Comparison of ENCODE assay signal across 1 cellular context in genomic region chr7:41693150-41693997, GRCh38.
TF ChIP-seq lines count a peak whose summit lies in the region.

No MANE protein-coding gene starts in this region.

TF ChIP-seq in H1, 55 proteins besides CTCF, POLR2A, EP300 and RAD21 (continued from another document):
- TF ChIP-seq, protein P1, sequence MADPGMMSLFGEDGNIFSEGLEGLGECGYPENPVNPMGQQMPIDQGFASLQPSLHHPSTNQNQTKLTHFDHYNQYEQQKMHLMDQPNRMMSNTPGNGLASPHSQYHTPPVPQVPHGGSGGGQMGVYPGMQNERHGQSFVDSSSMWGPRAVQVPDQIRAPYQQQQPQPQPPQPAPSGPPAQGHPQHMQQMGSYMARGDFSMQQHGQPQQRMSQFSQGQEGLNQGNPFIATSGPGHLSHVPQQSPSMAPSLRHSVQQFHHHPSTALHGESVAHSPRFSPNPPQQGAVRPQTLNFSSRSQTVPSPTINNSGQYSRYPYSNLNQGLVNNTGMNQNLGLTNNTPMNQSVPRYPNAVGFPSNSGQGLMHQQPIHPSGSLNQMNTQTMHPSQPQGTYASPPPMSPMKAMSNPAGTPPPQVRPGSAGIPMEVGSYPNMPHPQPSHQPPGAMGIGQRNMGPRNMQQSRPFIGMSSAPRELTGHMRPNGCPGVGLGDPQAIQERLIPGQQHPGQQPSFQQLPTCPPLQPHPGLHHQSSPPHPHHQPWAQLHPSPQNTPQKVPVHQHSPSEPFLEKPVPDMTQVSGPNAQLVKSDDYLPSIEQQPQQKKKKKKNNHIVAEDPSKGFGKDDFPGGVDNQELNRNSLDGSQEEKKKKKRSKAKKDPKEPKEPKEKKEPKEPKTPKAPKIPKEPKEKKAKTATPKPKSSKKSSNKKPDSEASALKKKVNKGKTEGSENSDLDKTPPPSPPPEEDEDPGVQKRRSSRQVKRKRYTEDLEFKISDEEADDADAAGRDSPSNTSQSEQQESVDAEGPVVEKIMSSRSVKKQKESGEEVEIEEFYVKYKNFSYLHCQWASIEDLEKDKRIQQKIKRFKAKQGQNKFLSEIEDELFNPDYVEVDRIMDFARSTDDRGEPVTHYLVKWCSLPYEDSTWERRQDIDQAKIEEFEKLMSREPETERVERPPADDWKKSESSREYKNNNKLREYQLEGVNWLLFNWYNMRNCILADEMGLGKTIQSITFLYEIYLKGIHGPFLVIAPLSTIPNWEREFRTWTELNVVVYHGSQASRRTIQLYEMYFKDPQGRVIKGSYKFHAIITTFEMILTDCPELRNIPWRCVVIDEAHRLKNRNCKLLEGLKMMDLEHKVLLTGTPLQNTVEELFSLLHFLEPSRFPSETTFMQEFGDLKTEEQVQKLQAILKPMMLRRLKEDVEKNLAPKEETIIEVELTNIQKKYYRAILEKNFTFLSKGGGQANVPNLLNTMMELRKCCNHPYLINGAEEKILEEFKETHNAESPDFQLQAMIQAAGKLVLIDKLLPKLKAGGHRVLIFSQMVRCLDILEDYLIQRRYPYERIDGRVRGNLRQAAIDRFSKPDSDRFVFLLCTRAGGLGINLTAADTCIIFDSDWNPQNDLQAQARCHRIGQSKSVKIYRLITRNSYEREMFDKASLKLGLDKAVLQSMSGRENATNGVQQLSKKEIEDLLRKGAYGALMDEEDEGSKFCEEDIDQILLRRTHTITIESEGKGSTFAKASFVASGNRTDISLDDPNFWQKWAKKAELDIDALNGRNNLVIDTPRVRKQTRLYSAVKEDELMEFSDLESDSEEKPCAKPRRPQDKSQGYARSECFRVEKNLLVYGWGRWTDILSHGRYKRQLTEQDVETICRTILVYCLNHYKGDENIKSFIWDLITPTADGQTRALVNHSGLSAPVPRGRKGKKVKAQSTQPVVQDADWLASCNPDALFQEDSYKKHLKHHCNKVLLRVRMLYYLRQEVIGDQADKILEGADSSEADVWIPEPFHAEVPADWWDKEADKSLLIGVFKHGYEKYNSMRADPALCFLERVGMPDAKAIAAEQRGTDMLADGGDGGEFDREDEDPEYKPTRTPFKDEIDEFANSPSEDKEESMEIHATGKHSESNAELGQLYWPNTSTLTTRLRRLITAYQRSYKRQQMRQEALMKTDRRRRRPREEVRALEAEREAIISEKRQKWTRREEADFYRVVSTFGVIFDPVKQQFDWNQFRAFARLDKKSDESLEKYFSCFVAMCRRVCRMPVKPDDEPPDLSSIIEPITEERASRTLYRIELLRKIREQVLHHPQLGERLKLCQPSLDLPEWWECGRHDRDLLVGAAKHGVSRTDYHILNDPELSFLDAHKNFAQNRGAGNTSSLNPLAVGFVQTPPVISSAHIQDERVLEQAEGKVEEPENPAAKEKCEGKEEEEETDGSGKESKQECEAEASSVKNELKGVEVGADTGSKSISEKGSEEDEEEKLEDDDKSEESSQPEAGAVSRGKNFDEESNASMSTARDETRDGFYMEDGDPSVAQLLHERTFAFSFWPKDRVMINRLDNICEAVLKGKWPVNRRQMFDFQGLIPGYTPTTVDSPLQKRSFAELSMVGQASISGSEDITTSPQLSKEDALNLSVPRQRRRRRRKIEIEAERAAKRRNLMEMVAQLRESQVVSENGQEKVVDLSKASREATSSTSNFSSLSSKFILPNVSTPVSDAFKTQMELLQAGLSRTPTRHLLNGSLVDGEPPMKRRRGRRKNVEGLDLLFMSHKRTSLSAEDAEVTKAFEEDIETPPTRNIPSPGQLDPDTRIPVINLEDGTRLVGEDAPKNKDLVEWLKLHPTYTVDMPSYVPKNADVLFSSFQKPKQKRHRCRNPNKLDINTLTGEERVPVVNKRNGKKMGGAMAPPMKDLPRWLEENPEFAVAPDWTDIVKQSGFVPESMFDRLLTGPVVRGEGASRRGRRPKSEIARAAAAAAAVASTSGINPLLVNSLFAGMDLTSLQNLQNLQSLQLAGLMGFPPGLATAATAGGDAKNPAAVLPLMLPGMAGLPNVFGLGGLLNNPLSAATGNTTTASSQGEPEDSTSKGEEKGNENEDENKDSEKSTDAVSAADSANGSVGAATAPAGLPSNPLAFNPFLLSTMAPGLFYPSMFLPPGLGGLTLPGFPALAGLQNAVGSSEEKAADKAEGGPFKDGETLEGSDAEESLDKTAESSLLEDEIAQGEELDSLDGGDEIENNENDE (IDR thresholded peaks at IDR 0.05; ENCODE audit: insufficient replicate concordance, low read length) = no peak
- TF ChIP-seq USF2 (IDR thresholded peaks at IDR 0.05; ENCODE audit: low read length) (no peak), BCL11A (IDR thresholded peaks at IDR 0.05; ENCODE audit: low read depth in 2 of 2, low read length in 2 of 2) (no peak), GABPA (IDR thresholded peaks at IDR 0.05; ENCODE audit: borderline replicate concordance, insufficient read depth, low read length) (no peak), TCF12 (IDR thresholded peaks at IDR 0.05; ENCODE audit: low read depth, low read length) (no peak), RXRA (IDR thresholded peaks at IDR 0.05; ENCODE audit: insufficient read depth, low read depth, low read length) (no peak), TBP (IDR thresholded peaks at IDR 0.05; ENCODE audit: low read depth, low read length) (no peak), KDM4A (IDR thresholded peaks at IDR 0.05; ENCODE audit: low read depth, low read length, severe bottlenecking) (no peak), SP4 (IDR thresholded peaks at IDR 0.05; ENCODE audit: low read length) (no peak), CHD2 (IDR thresholded peaks at IDR 0.05; ENCODE audit: low read length) (no peak), E2F6 (IDR thresholded peaks at IDR 0.05) (no peak)
